Comparison of ENCODE assay signal across 1 cellular context in the genomic region with DNA sequence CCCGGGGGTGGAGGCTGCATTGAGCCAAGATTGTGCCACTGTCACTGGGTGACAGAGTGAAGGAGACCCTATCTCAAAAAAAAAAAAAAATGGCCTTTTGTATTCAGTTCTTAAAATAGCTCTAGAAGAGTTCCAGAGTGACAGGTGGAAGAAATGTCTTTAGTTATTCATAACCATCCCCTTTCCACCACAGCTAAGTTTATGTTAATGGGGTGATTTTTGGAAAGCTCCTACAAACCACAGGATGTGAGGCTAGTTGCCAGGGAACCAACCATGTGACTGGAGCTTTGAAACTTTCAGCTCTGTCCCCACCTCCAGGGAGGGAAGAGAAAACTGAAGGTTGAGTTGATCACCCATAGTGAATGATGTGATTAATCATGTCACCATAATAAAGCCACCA.
TF ChIP-seq lines count a peak whose summit lies in the region.

No MANE protein-coding gene starts in this region.

TF ChIP-seq in K562, 482 proteins besides CTCF, POLR2A, EP300 and RAD21:
- TF ChIP-seq RFX1 (IDR thresholded peaks at IDR 0.05): peak; percentile 57
- no peak for TF ChIP-seq POLR2G (IDR thresholded peaks at IDR 0.05; ENCODE audit: low read depth, low read length)
